Comparison of ENCODE assay signal across 35 cellular contexts in genomic region chr18:65227970-65228369, GRCh38.
DNase-seq lines count a peak whose midpoint lies in the region; ATAC-seq and TF ChIP-seq lines count a peak whose summit lies in the region.
"Had no signal": no experiment of that assay in that cellular context is flagged by ENCODE, and none has a peak within 500 bp of the region (broad histone marks: within the 10 kb centered on the region; RNA-seq: fewer than 3 reads in every experiment).

No MANE protein-coding gene starts in this region.

- H3K27me3 ChIP-seq in DND-41 (ENCODE audit: insufficient read depth, low read length, poor library complexity) (no peaks in the 10 kb centered on the region), PC-3 (ENCODE audit: low read length) (no peaks in the 10 kb centered on the region)
- H3K27me3 ChIP-seq: BLaER1, cardiac muscle cell, neutrophil, right lobe of liver, SJSA1, tibial artery had no signal

- BruUV-seq in PC-3 (replicated peaks; lab: Mats Ljungman, UMichigan), result no TSS peak

- H3K9me2 ChIP-seq in PC-3 (replicated peaks; ENCODE audit: low read length), result no peaks in the 10 kb centered on the region

- H3F3A ChIP-seq in PC-3 (ENCODE audit: low read length, unreplicated experiment), result no peaks in the 10 kb centered on the region

- H3K79me2 ChIP-seq in DND-41 (ENCODE audit: insufficient read depth, low read length) (no peaks in the 10 kb centered on the region), PC-3 (ENCODE audit: low read length) (no peaks in the 10 kb centered on the region)

- POLR2A ChIA-PET in PC-3 (lab: Charles Lee; ENCODE audit: unreplicated experiment), result no interaction called here

- H3K9ac ChIP-seq in DND-41 (ENCODE audit: low read depth, low read length), result no peak overlapping the region
- H3K9ac ChIP-seq in PC-3 (ENCODE audit: low read length), result no peak overlapping the region
- H3K9ac ChIP-seq: BLaER1, KMS-11 had no signal

- ATAC-seq in DND-41 (ENCODE audit: insufficient read depth, low read depth) (no peak), PC-3 (no peak)
- ATAC-seq: activated CD8-positive, alpha-beta memory T cell treated with anti-CD3 and anti-CD28 coated beads, Interleukin-2, amount 10 ng/mL, durations not matched to agents 7 days and 5 days; effector memory CD8-positive, alpha-beta T cell; left ventricle myocardium superior; right lobe of liver had no signal

- CTCF ChIA-PET in PC-3 (lab: Charles Lee), result interaction anchor here (1.1 kb wide), 1 partner anchor 8 kb away, joined by 3 read pairs; no protein-coding TSS in a partner anchor

- DNase-seq in DND-41, result no peak
- peak; percentile 11 for DNase-seq in PC-3
- peak; percentile 11 for DNase-seq in iPS-NIHi7 (ENCODE audit: extremely low spot score)
- no peak for DNase-seq in dedifferentiated amniotic fluid mesenchymal stem cell (ENCODE audit: extremely low spot score)
- no peak for DNase-seq in mucosa of gallbladder (ENCODE audit: low spot score)
- DNase-seq in NCI-H1694 treated with DMSO at 0.1 percent for 48 hours (lab: John Stamatoyannopoulos, UW), result no peak
- DNase-seq: activated B cell treated with CpG ODN at 0.5 μM for 24 hours; activated CD8-positive, alpha-beta memory T cell treated with anti-CD3 and anti-CD28 coated beads, Interleukin-2, amount 10 ng/mL, durations not matched to agents 7 days and 5 days; activated gamma-delta T cell treated with Interleukin-2 at 50 U/mL for 16 hours; activated naive CD8-positive, alpha-beta T cell treated with anti-CD3 and anti-CD28 coated beads, Interleukin-2, amount 10 ng/mL, durations not matched to agents 7 days and 5 days; activated T-cell treated with anti-CD3 and anti-CD28 coated beads, Interleukin-2, amount 50 U/mL, for 48 hours; aorta; COR-L47; effector memory CD8-positive, alpha-beta T cell; glutamatergic neuron; GOT3; left ventricle myocardium superior; NCI-H1417; NCI-H2029 treated with DMSO at 0.1 percent for 48 hours; NCI-H2227 treated with DMSO at 0.1 percent for 48 hours; NCI-H526; posterior cingulate gyrus; right lobe of liver; stimulated activated CD4-positive, alpha-beta T cell treated with anti-CD3 and anti-CD28 coated beads, Interleukin-4, amount 100 ng/mL, for 1 hour; T-helper 9 cell; tibial artery had no signal

- H2AFZ ChIP-seq in DND-41 (ENCODE audit: low read depth, low read length), result no peak overlapping the region
- H2AFZ ChIP-seq in PC-3 (ENCODE audit: low read length), result no peak overlapping the region

- no peak overlapping the region for H3K27ac ChIP-seq in 22Rv1
- H3K27ac ChIP-seq in DND-41 (ENCODE audit: low read length), result no peak overlapping the region
- H3K27ac ChIP-seq in PC-3 (ENCODE audit: low read length), result no peak overlapping the region
- H3K27ac ChIP-seq: BLaER1, cardiac muscle cell, coronary artery, HL-60, KMS-11, neutrophil, right lobe of liver, RWPE1, SJSA1, tibial artery had no signal

- H4K20me1 ChIP-seq in DND-41 (ENCODE audit: insufficient read depth, low read length) (no peaks in the 10 kb centered on the region), PC-3 (ENCODE audit: low read length) (no peaks in the 10 kb centered on the region)
- H4K20me1 ChIP-seq: BLaER1 had no signal

- TF ChIP-seq CTCF in 22Rv1 (IDR thresholded peaks at IDR 0.05) (peak; percentile 21), DND-41 (IDR thresholded peaks at IDR 0.05; ENCODE audit: borderline replicate concordance, extremely low read depth, low read length, poor library complexity, severe bottlenecking) (peak; percentile 12), PC-3 (conservative IDR thresholded peaks at IDR 0.05; ENCODE audit: low read depth, low read length) (peak; percentile 28; the same call in 1 of the 2 replicates)

- H3K4me1 ChIP-seq in DND-41 (ENCODE audit: insufficient read depth, low read length) (no peaks in the 10 kb centered on the region), PC-3 (ENCODE audit: insufficient read depth, low read length) (no peaks in the 10 kb centered on the region)
- H3K4me1 ChIP-seq: BLaER1, right lobe of liver, SJSA1, tibial artery had no signal

- H3K4me2 ChIP-seq in DND-41 (ENCODE audit: insufficient read depth, low read length) (no peak overlapping the region), PC-3 (ENCODE audit: low read length) (no peak overlapping the region)
- H3K4me2 ChIP-seq: BLaER1, KMS-11 had no signal

- H3K36me3 ChIP-seq in DND-41 (ENCODE audit: insufficient read depth, low read length) (no peaks in the 10 kb centered on the region), PC-3 (ENCODE audit: low read depth, low read length) (no peaks in the 10 kb centered on the region)
- H3K36me3 ChIP-seq: BLaER1, cardiac muscle cell, neutrophil, right lobe of liver, SJSA1, tibial artery had no signal

- H3K9me3 ChIP-seq in DND-41 (ENCODE audit: insufficient read depth, low read length, severe bottlenecking) (no peaks in the 10 kb centered on the region), PC-3 (ENCODE audit: low read length) (no peaks in the 10 kb centered on the region)
- H3K9me3 ChIP-seq: BLaER1, neutrophil, right lobe of liver, SJSA1, tibial artery had no signal

- intact Hi-C loops in PC-3 (cut with micrococcal nuclease), result no loop called here

- H3K4me3 ChIP-seq in DND-41 (ENCODE audit: low read depth in 1 of 2, low read length in 2 of 2) (no peak overlapping the region), PC-3 (ENCODE audit: low read length) (no peak overlapping the region)
- H3K4me3 ChIP-seq: BLaER1, cardiac muscle cell, coronary artery, right lobe of liver, SJSA1, tibial artery had no signal

Comparison
In these comparisons a context has a peak if more than half of its experiments do, and no peak if none do; other contexts are left out.
1. DNase-seq: peak in PC-3 (single experiment) and iPS-NIHi7 (single experiment); none in DND-41 (single experiment), dedifferentiated amniotic fluid mesenchymal stem cell (single experiment), mucosa of gallbladder (single experiment) and NCI-H1694 treated with DMSO at 0.1 percent for 48 hours (single experiment).
2. Peak in every context shown above with its lines, with median percentiles within 50 percentile points of each other: CTCF ChIP-seq.